In genomic region chr9:93058357-93059096, GRCh38 we compare ENCODE assay signal across 8 cellular contexts. TPM values are rescaled to one million over a fixed set of nuclear protein-coding genes. Genes with fewer than 3 reads are reported as not detected.
DNase-seq lines count a peak whose midpoint lies in the region; ATAC-seq and TF ChIP-seq lines count a peak whose summit lies in the region.

Gene SUSD3, plus strand, starts transcription at chr9:93058701. Its CDS starts 42 bp downstream, at chr9:93058743.

- no peaks in the 10 kb centered on the region for H3K9me3 ChIP-seq in A673 (ENCODE audit: low read depth, low read length, poor library complexity, severe bottlenecking)

- H3K4me1 ChIP-seq in A673 (ENCODE audit: insufficient read depth, low read length, poor library complexity, severe bottlenecking) = no peaks in the 10 kb centered on the region

- intact Hi-C loops in A673 (cut with micrococcal nuclease; ENCODE audit: unreplicated experiment) = no loop called here

- ATAC-seq in GM18873 (IDR thresholded peaks at IDR 0.05; ENCODE audit: low FRiP score, unreplicated experiment) = peak; percentile 37
- ATAC-seq in HG03175 (IDR thresholded peaks at IDR 0.05; ENCODE audit: unreplicated experiment) = peak; percentile 47
- peak; percentile 76 for ATAC-seq in left lobe of liver

- H3K4me3 ChIP-seq in A673 (ENCODE audit: low read depth, low read length, poor library complexity, severe bottlenecking) (peak within 1 kb of the TSS; percentile 5), brain microvascular endothelial cell (ENCODE audit: low read depth, low read length) (peak within 1 kb of the TSS; percentile 22)

- in situ Hi-C loops in brain microvascular endothelial cell (cut with HindIII; ENCODE audit: low pct_ligation_motif_present, low sequenced_read_pairs) = no loop called here

- CTCF ChIA-PET in A673 (lab: Charles Lee) = no interaction called here

- H3K36me3 ChIP-seq in A673 (ENCODE audit: insufficient read depth, low read length, poor library complexity, severe bottlenecking) = no peaks in the 10 kb centered on the region
- H3K36me3 ChIP-seq in brain microvascular endothelial cell (replicated peaks) = no peaks in the 10 kb centered on the region

- DNase-seq in A673 (ENCODE audit: low spot score) (peak; percentile 37), T-helper 22 cell (ENCODE audit: low read depth) (peak; percentile 58), brain microvascular endothelial cell (no peak), left lobe of liver (ENCODE audit: low spot score) (peak; percentile 91), NCI-H1694 treated with DMSO at 0.1 percent for 48 hours (lab: John Stamatoyannopoulos, UW) (no peak)
- DNase-seq in stimulated activated CD8-positive, alpha-beta memory T cell treated with anti-CD3 and anti-CD28 coated beads, Interleukin-12 subunit alpha, Interleukin-12 subunit beta, amount 100 ng/mL, for 24 hours (ENCODE audit: extremely low read depth) = peak; percentile 34

- H3K27me3 ChIP-seq in A673 (replicated peaks; ENCODE audit: insufficient read depth, low read depth, low read length, poor library complexity) (no peaks in the 10 kb centered on the region), brain microvascular endothelial cell (replicated peaks) (no peaks in the 10 kb centered on the region)

- no peak for TF ChIP-seq CTCF in A673 (conservative IDR thresholded peaks at IDR 0.05; ENCODE audit: low read depth, low read length)
- no peak for TF ChIP-seq CTCF in brain microvascular endothelial cell (IDR thresholded peaks at IDR 0.05; ENCODE audit: low read depth, low read length, missing control alignments)

- POLR2A ChIA-PET in A673 (lab: Charles Lee; ENCODE audit: low non-redundant PET) = no interaction called here

- BruUV-seq in A673 (replicated peaks; lab: Mats Ljungman, UMichigan) = no TSS peak

- H3K27ac ChIP-seq in A673 (ENCODE audit: low read depth, low read length, poor library complexity, severe bottlenecking) = no peak within 1 kb of the TSS
- H3K27ac ChIP-seq in brain microvascular endothelial cell = no peak within 1 kb of the TSS

RNA-seq across cellular contexts. Expression of gene SUSD3, which starts in this region (rescaled TPM):
- total RNA-seq in A673 (2021) (not detected in 2 replicates), left lobe of liver (49.7 TPM)

Comparison
In these comparisons a context has a peak if more than half of its experiments do, and no peak if none do; other contexts are left out.
1. RNA of gene SUSD3 (total RNA-seq): 49.7 TPM in left lobe of liver (single experiment); not detected in A673; every median in the first group is over 10 times any median in the second.
2. Peak in DNase-seq and H3K4me3 ChIP-seq in A673; RNA of the gene not detected or under 1 TPM.
3. DNase-seq: peak in T-helper 22 cell (single experiment), left lobe of liver (single experiment) and stimulated activated CD8-positive, alpha-beta memory T cell treated with anti-CD3 and anti-CD28 coated beads, Interleukin-12 subunit alpha, Interleukin-12 subunit beta, amount 100 ng/mL, for 24 hours (single experiment); none in brain microvascular endothelial cell (single experiment) and NCI-H1694 treated with DMSO at 0.1 percent for 48 hours (single experiment).
4. Peak in every context shown above with its lines, with median percentiles within 50 percentile points of each other: ATAC-seq.